In the genomic region with DNA sequence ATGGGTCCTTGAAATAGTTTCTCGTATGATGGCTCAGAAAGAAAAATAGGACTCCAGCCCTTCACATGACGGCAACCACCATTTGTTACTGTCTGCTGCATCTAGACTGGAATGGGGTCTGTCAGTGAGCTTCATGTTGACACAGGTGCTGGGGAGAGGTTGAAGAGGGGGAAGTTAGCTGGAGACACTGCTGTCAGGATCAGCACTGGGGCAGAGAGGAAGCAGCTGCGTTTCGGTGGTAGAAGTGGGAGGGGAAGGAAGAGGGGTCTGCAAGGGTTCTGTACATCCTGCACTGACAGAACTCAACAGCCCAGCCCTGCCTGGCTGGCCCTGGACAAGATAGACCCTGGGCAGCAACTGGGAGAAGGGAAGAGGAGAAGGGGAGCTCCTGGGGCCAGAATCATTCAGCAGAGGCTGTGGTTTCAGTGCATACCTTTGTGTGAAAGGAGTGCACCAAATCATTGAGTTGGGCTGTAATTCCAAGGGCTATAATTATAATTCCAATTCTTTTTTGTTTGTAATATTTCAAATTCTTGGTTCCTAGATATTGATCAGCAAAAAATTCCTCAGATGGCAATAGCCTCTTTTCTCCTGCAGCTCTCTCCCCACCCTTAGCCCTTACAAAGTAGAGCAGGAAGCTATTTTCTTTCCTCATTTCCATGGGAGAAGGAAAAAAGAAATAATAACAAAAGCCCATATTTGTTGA, we compare ENCODE assay signal across 7 cellular contexts.
DNase-seq lines count a peak whose midpoint lies in the region; ATAC-seq and FAIRE-seq lines count a peak whose summit lies in the region.

No MANE protein-coding gene starts in this region.

- FAIRE-seq in frontal cortex (lab: Jason Lieb, UNC) = no peak

- DNase-seq in NCI-H510A treated with DMSO at 0.1 percent for 48 hours (lab: John Stamatoyannopoulos, UW) = peak; percentile 68
- no peak for DNase-seq in sciatic nerve (ENCODE audit: low spot score)
- DNase-seq in NCI-H524 treated with DMSO at 0.1 percent for 48 hours (lab: John Stamatoyannopoulos, UW) = no peak
- DNase-seq in C1 segment of cervical spinal cord (lab: John Stamatoyannopoulos, UW) = no peak
- no peak for DNase-seq in frontal cortex (ENCODE audit: low spot score in 2 of 2)

- intact Hi-C loops in sciatic nerve (cut with DNase I) = no loop called here

- ATAC-seq in GM19324 (IDR thresholded peaks at IDR 0.05; ENCODE audit: low FRiP score, unreplicated experiment) (peak; percentile 76), HG03045 (IDR thresholded peaks at IDR 0.05; ENCODE audit: unreplicated experiment) (peak; percentile 73), sciatic nerve (peak; percentile 45)
